Comparison of ENCODE assay signal across 8 cellular contexts in the genomic region with DNA sequence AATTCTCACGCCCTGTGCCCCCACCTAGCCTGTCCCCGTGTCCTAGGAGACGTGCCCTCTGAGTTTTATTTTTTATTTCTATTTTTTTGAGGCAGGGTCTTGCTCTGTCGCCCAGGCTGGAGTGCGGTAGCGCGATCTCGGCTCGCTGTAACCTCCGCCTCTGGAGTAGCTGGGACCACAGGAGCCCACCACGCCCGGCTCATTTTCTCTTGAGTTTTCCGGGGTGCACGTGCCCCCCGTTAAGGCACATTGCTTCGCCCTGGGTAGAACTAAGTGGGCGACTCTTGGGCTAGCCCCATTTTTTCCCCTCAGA. TPM values are rescaled to one million over a fixed set of nuclear protein-coding genes. Genes with fewer than 3 reads are reported as not detected.
DNase-seq lines count a peak whose midpoint lies in the region; ATAC-seq and TF ChIP-seq lines count a peak whose summit lies in the region.

No MANE protein-coding gene starts in this region.

- peak overlapping the region; percentile 85 for H3K27ac ChIP-seq in HL-60 (replicated peaks)

- DNase-seq in HL-60 (ENCODE audit: low read depth in 1 of 2, low spot score in 1 of 2): no peak
- DNase-seq in activated T-helper 2 cell treated with anti-CD3 and anti-CD28 coated beads, Interferon-gamma antibody, Interleukin-2, Interleukin-4, amounts not matched to agents 10 μg/mL and 5 μg/mL and 100 μg/mL, durations not matched to agents 14 hours and 24 hours and 36 hours (ENCODE audit: low spot score): no peak
- no peak for DNase-seq in stimulated activated effector memory CD8-positive, alpha-beta T cell treated with anti-CD3 and anti-CD28 coated beads, Interleukin-12 subunit alpha, Interleukin-12 subunit beta, amount 100 ng/mL, for 72 hours (ENCODE audit: low spot score in 2 of 2)
- no peak for DNase-seq in CD1c-positive myeloid dendritic cell (ENCODE audit: extremely low spot score)
- no peak for DNase-seq in nucleus accumbens (lab: John Stamatoyannopoulos, UW)

- no peaks in the 10 kb centered on the region for H3K27me3 ChIP-seq in HL-60 (ENCODE audit: insufficient read depth, poor library complexity, severe bottlenecking)
- no peaks in the 10 kb centered on the region for H3K27me3 ChIP-seq in iPS-15b (ENCODE audit: control insufficient read depth, insufficient read depth, low read length)

- peak overlapping the region; percentile 99 for H3K27ac Mint-ChIP-seq in activated T-helper 2 cell treated with anti-CD3 and anti-CD28 coated beads, Interferon-gamma antibody, Interleukin-2, Interleukin-4, amounts not matched to agents 10 μg/mL and 5 μg/mL and 100 μg/mL, durations not matched to agents 14 hours and 24 hours and 36 hours
- peak overlapping the region; percentile 99 for H3K27ac Mint-ChIP-seq in stimulated activated effector memory CD8-positive, alpha-beta T cell treated with anti-CD3 and anti-CD28 coated beads, Interleukin-12 subunit alpha, Interleukin-12 subunit beta, amount 100 ng/mL, for 72 hours

- H3K4me1 Mint-ChIP-seq in activated T-helper 2 cell treated with anti-CD3 and anti-CD28 coated beads, Interferon-gamma antibody, Interleukin-2, Interleukin-4, amounts not matched to agents 10 μg/mL and 5 μg/mL and 100 μg/mL, durations not matched to agents 14 hours and 24 hours and 36 hours (ENCODE audit: low read depth): peaks cover 22% of the 10 kb centered on the region
- H3K4me1 Mint-ChIP-seq in stimulated activated effector memory CD8-positive, alpha-beta T cell treated with anti-CD3 and anti-CD28 coated beads, Interleukin-12 subunit alpha, Interleukin-12 subunit beta, amount 100 ng/mL, for 72 hours: peaks cover 40% of the 10 kb centered on the region

- H3K9me3 Mint-ChIP-seq in activated T-helper 2 cell treated with anti-CD3 and anti-CD28 coated beads, Interferon-gamma antibody, Interleukin-2, Interleukin-4, amounts not matched to agents 10 μg/mL and 5 μg/mL and 100 μg/mL, durations not matched to agents 14 hours and 24 hours and 36 hours: no peaks in the 10 kb centered on the region
- H3K9me3 Mint-ChIP-seq in stimulated activated effector memory CD8-positive, alpha-beta T cell treated with anti-CD3 and anti-CD28 coated beads, Interleukin-12 subunit alpha, Interleukin-12 subunit beta, amount 100 ng/mL, for 72 hours: no peaks in the 10 kb centered on the region

- H3K36me3 Mint-ChIP-seq in activated T-helper 2 cell treated with anti-CD3 and anti-CD28 coated beads, Interferon-gamma antibody, Interleukin-2, Interleukin-4, amounts not matched to agents 10 μg/mL and 5 μg/mL and 100 μg/mL, durations not matched to agents 14 hours and 24 hours and 36 hours (ENCODE audit: low read depth): peaks cover 25% of the 10 kb centered on the region
- H3K36me3 Mint-ChIP-seq in stimulated activated effector memory CD8-positive, alpha-beta T cell treated with anti-CD3 and anti-CD28 coated beads, Interleukin-12 subunit alpha, Interleukin-12 subunit beta, amount 100 ng/mL, for 72 hours: peaks cover 46% of the 10 kb centered on the region

- H3K36me3 ChIP-seq in iPS-15b (ENCODE audit: control insufficient read depth, insufficient read depth, low read length): peaks cover 12% of the 10 kb centered on the region

- H3K9me3 ChIP-seq in iPS-15b (ENCODE audit: control insufficient read depth, insufficient read depth, low read length): no peaks in the 10 kb centered on the region

- TF ChIP-seq CTCF in HL-60 (IDR thresholded peaks at IDR 0.05; ENCODE audit: insufficient read depth, low read length): no peak

- H3K9ac ChIP-seq in iPS-15b (ENCODE audit: low read depth, low read length): peak overlapping the region; percentile 83

- H3K4me3 ChIP-seq in HL-60 (replicated peaks; ENCODE audit: insufficient read depth, low read length): peak overlapping the region; percentile 82
- peak overlapping the region; percentile 88 for H3K4me3 ChIP-seq in iPS-15b (ENCODE audit: low read depth, low read length)

- H3K27me3 Mint-ChIP-seq in activated T-helper 2 cell treated with anti-CD3 and anti-CD28 coated beads, Interferon-gamma antibody, Interleukin-2, Interleukin-4, amounts not matched to agents 10 μg/mL and 5 μg/mL and 100 μg/mL, durations not matched to agents 14 hours and 24 hours and 36 hours (ENCODE audit: low read depth): no peaks in the 10 kb centered on the region

- H3K4me1 ChIP-seq in iPS-15b (ENCODE audit: control insufficient read depth, insufficient read depth, low read length): no peaks in the 10 kb centered on the region

- H3K4me3 Mint-ChIP-seq in activated T-helper 2 cell treated with anti-CD3 and anti-CD28 coated beads, Interferon-gamma antibody, Interleukin-2, Interleukin-4, amounts not matched to agents 10 μg/mL and 5 μg/mL and 100 μg/mL, durations not matched to agents 14 hours and 24 hours and 36 hours (ENCODE audit: low read depth): peak overlapping the region; percentile 100
- H3K4me3 Mint-ChIP-seq in stimulated activated effector memory CD8-positive, alpha-beta T cell treated with anti-CD3 and anti-CD28 coated beads, Interleukin-12 subunit alpha, Interleukin-12 subunit beta, amount 100 ng/mL, for 72 hours: peak overlapping the region; percentile 100

- intact Hi-C loops in activated T-helper 2 cell treated with anti-CD3 and anti-CD28 coated beads, Interferon-gamma antibody, Interleukin-2, Interleukin-4, amounts not matched to agents 10 μg/mL and 5 μg/mL and 100 μg/mL, durations not matched to agents 14 hours and 24 hours and 36 hours (cut with micrococcal nuclease): loop anchor here (1.0 kb wide), 1 partner anchor 105 kb away; no protein-coding TSS in a partner anchor

- no peak for ATAC-seq in stimulated activated effector memory CD8-positive, alpha-beta T cell treated with anti-CD3 and anti-CD28 coated beads, Interleukin-12 subunit alpha, Interleukin-12 subunit beta, amount 100 ng/mL, for 72 hours
- ATAC-seq in GM18867 (IDR thresholded peaks at IDR 0.05; ENCODE audit: unreplicated experiment) (no peak), GM21717 (IDR thresholded peaks at IDR 0.05; ENCODE audit: unreplicated experiment) (no peak)

RNA-seq across cellular contexts. Expression of a gene that starts 0.7 kb away (rescaled TPM):
- 68.5 and 73.1 TPM in 2 replicates for total RNA-seq in activated T-helper 2 cell treated with anti-CD3 and anti-CD28 coated beads, Interferon-gamma antibody, Interleukin-2, Interleukin-4, amounts not matched to agents 10 μg/mL and 5 μg/mL and 100 μg/mL, durations not matched to agents 14 hours and 24 hours and 36 hours
